Comparison of ENCODE assay signal across 20 cellular contexts in the genomic region with DNA sequence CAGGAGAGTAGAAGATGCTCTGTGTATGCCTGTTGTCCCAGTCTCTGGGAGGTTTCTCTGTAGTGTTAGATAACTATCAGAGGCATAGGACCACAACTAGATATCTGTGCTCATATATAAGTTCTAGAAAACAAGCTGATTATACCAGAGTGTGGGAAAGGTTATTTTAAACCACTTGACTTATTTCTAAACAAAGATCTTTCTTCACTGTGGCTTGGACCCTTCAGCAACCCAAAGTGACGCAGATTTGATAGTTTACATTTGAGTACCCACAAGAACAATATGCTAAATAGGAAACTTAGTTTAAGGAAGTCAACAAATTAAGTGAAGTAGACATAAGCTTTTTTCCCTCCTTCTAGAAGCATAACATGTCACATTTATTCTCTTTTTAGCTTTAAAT. TPM values are rescaled to one million over a fixed set of nuclear protein-coding genes. Genes with fewer than 3 reads are reported as not detected.
DNase-seq lines count a peak whose midpoint lies in the region; ATAC-seq and TF ChIP-seq lines count a peak whose summit lies in the region.
"Had no signal": no experiment of that assay in that cellular context is flagged by ENCODE, and none has a peak within 500 bp of the region (broad histone marks: within the 10 kb centered on the region; RNA-seq: fewer than 3 reads in every experiment).

No MANE protein-coding gene starts in this region.

- DNase-seq in H9 (no peak), IMR-90 (peak; percentile 3), NCI-H1092 (lab: John Stamatoyannopoulos, UW) (no peak), omental fat pad (ENCODE audit: low spot score) (no peak), NCI-H82 treated with DMSO at 0.1 percent for 48 hours (lab: John Stamatoyannopoulos, UW; ENCODE audit: unreplicated experiment) (no peak)
- DNase-seq: ACHN; BE2C; C1 segment of cervical spinal cord; CD4-positive, CD25-positive, alpha-beta regulatory T cell; CD8-positive, alpha-beta memory T cell; COR-L47; DMS 273 treated with DMSO at 0.1 percent for 48 hours; DMS53; DND-41; EL; GM23248; H7 had no signal

- peaks cover 3% of the 10 kb centered on the region for H3K79me1 ChIP-seq in H9 (ENCODE audit: insufficient read depth, low read depth, low read length, poor library complexity, severe bottlenecking)
- peaks cover 3 to 4% of the 10 kb centered on the region in 2 experiments; a peak in 2 of 4 replicates for H3K79me1 ChIP-seq in IMR-90 (ENCODE audit: low read depth in 1 of 2, low read length in 2 of 2)

- no peak overlapping the region for H2BK15ac ChIP-seq in H9 (ENCODE audit: low read depth, low read length)
- H2BK15ac ChIP-seq in IMR-90 (ENCODE audit: low read depth, low read length), result no peak overlapping the region

- H3K27ac ChIP-seq in H9 (ENCODE audit: insufficient read length, low read depth, low read length) (no peak overlapping the region), IMR-90 (ENCODE audit: insufficient read depth, low read length) (no peak overlapping the region)
- H3K27ac ChIP-seq: GM23248 had no signal

- intact Hi-C loops in IMR-90 (cut with micrococcal nuclease), result no loop called here

- H4K8ac ChIP-seq in H9 (replicated peaks; ENCODE audit: insufficient read length, low read depth, low read length), result no peak overlapping the region
- H4K8ac ChIP-seq in IMR-90 (ENCODE audit: low read depth in 2 of 2, low read length in 2 of 2), result no peak overlapping the region

- no peak for TF ChIP-seq RAD21 in IMR-90 (IDR thresholded peaks at IDR 0.05; ENCODE audit: low read length)

- no peak overlapping the region for H3K18ac ChIP-seq in H9 (ENCODE audit: insufficient read length, low read depth, low read length)
- H3K18ac ChIP-seq in IMR-90 (ENCODE audit: low read depth, low read length), result no peak overlapping the region

- CTCF ChIA-PET in IMR-90 (lab: Yijun Ruan, JAX), result interaction anchor here (0.8 kb wide), 1 partner anchor 13 kb away, joined by 3 read pairs; no protein-coding TSS in a partner anchor

- TF ChIP-seq CTCF in H9 (conservative IDR thresholded peaks at IDR 0.05), result no peak
- no peak for TF ChIP-seq CTCF in IMR-90 (conservative IDR thresholded peaks at IDR 0.05; ENCODE audit: low read depth, low read length)
- no peak for TF ChIP-seq CTCF in omental fat pad (IDR thresholded peaks at IDR 0.05)

- no peaks in the 10 kb centered on the region for H3K79me2 ChIP-seq in H9 (ENCODE audit: insufficient read depth, low read length)

- H3K4ac ChIP-seq in H9 (ENCODE audit: low read depth, low read length) (no peak overlapping the region), IMR-90 (ENCODE audit: low read depth, low read length) (no peak overlapping the region)

- H3K36me3 ChIP-seq in IMR-90 (ENCODE audit: control insufficient read depth, insufficient read depth, low read length) (peaks cover 4% of the 10 kb centered on the region), iPS-15b (ENCODE audit: control insufficient read depth, insufficient read depth, low read length) (no peaks in the 10 kb centered on the region)
- H3K36me3 ChIP-seq: BE2C had no signal

- no peak overlapping the region for H3K56ac ChIP-seq in H9 (ENCODE audit: insufficient read length, low read depth, low read length)
- no peak overlapping the region for H3K56ac ChIP-seq in IMR-90 (ENCODE audit: extremely low read depth, insufficient read depth, low read length)

- H3K4me3 Mint-ChIP-seq in H9, result no peak overlapping the region
- H3K4me3 Mint-ChIP-seq: CD4-positive, CD25-positive, alpha-beta regulatory T cell; CD8-positive, alpha-beta memory T cell had no signal

- H2BK5ac ChIP-seq in H9 (ENCODE audit: insufficient read length, low read length) (no peak overlapping the region), IMR-90 (ENCODE audit: low read depth, low read length, poor library complexity, severe bottlenecking) (no peak overlapping the region)

- H3K14ac ChIP-seq in H9 (ENCODE audit: insufficient read depth, low read length) (no peak overlapping the region), IMR-90 (replicated peaks; ENCODE audit: low read depth, low read length) (no peak overlapping the region)

- H3K4me3 ChIP-seq in IMR-90 (ENCODE audit: insufficient read depth, low read depth, low read length), result no peak overlapping the region
- H3K4me3 ChIP-seq in iPS-15b (ENCODE audit: low read depth, low read length), result no peak overlapping the region
- H3K4me3 ChIP-seq: GM12878, GM23248 had no signal

- H3K27me3 Mint-ChIP-seq in H9 (ENCODE audit: low read depth), result no peaks in the 10 kb centered on the region
- H3K27me3 Mint-ChIP-seq: CD4-positive, CD25-positive, alpha-beta regulatory T cell; CD8-positive, alpha-beta memory T cell had no signal

- ATAC-seq in IMR-90 (ENCODE audit: low read depth) (no peak), omental fat pad (ENCODE audit: low FRiP score) (no peak), GM18520 (IDR thresholded peaks at IDR 0.05; ENCODE audit: unreplicated experiment) (no peak)
- ATAC-seq: GM12878 had no signal

- H2BK12ac ChIP-seq in H9 (ENCODE audit: insufficient read length, low read depth, low read length), result no peak overlapping the region

- H3K23ac ChIP-seq in H9 (ENCODE audit: insufficient read length, low read depth, low read length) (no peak overlapping the region), IMR-90 (ENCODE audit: low read depth, low read length) (no peak overlapping the region)

- no peaks in the 10 kb centered on the region for H3K9me3 Mint-ChIP-seq in H9
- H3K9me3 Mint-ChIP-seq: CD4-positive, CD25-positive, alpha-beta regulatory T cell; CD8-positive, alpha-beta memory T cell had no signal

- peaks cover 0 to 22% (median 21%) of the 10 kb centered on the region in 3 experiments; a peak in 6 of 7 replicates for H3K36me3 Mint-ChIP-seq in H9 (ENCODE audit: insufficient read depth in 1 of 3, low read depth in 3 of 3)

- H3K27me3 ChIP-seq in H9 (ENCODE audit: insufficient read depth, low read length) (no peaks in the 10 kb centered on the region), IMR-90 (ENCODE audit: control insufficient read depth, insufficient read depth, low read length) (no peaks in the 10 kb centered on the region), iPS-15b (ENCODE audit: control insufficient read depth, insufficient read depth, low read length) (no peaks in the 10 kb centered on the region)
- H3K27me3 ChIP-seq: BE2C had no signal

- H2AK5ac ChIP-seq in H9 (ENCODE audit: insufficient read length, low read length) (no peak overlapping the region), IMR-90 (ENCODE audit: low read depth, low read length) (no peak overlapping the region)

- H3K9ac ChIP-seq in H9 (ENCODE audit: extremely low read depth, insufficient read length, low read length) (no peak overlapping the region), IMR-90 (ENCODE audit: low read depth, low read length) (no peak overlapping the region), iPS-15b (ENCODE audit: low read depth, low read length) (peak overlapping the region; percentile 6)
- H3K9ac ChIP-seq: GM23248 had no signal

- H3T11ph ChIP-seq in H9 (ENCODE audit: low read length), result no peak overlapping the region

- H3K27ac Mint-ChIP-seq in H9, result peak overlapping the region; percentile 0 to 81 (median 23); a peak in 4 of 7 replicates
- H3K27ac Mint-ChIP-seq: CD4-positive, CD25-positive, alpha-beta regulatory T cell had no signal

- TF ChIP-seq POLR2A in IMR-90 (IDR thresholded peaks at IDR 0.05; ENCODE audit: low read depth, low read length), result no peak

- H4K5ac ChIP-seq in H9 (ENCODE audit: insufficient read length, low read depth, low read length) (no peak overlapping the region), IMR-90 (ENCODE audit: low read depth, low read length) (no peak overlapping the region)

- H4K20me1 ChIP-seq in H9 (ENCODE audit: control insufficient read depth, insufficient read depth, insufficient read length) (no peaks in the 10 kb centered on the region), IMR-90 (ENCODE audit: insufficient read depth, low read length) (no peaks in the 10 kb centered on the region)

- H3K9me3 ChIP-seq in H9 (ENCODE audit: control insufficient read depth, low read depth, low read length) (no peaks in the 10 kb centered on the region), IMR-90 (ENCODE audit: control insufficient read depth, insufficient read depth, low read length) (no peaks in the 10 kb centered on the region), iPS-15b (ENCODE audit: control insufficient read depth, insufficient read depth, low read length) (no peaks in the 10 kb centered on the region)
- H3K9me3 ChIP-seq: BE2C had no signal

- dilution Hi-C loops in IMR-90 (cut with HindIII; ENCODE audit: low sequenced_read_pairs, unreplicated experiment), result no loop called here

- H3K4me2 ChIP-seq in H9 (ENCODE audit: insufficient read depth, insufficient read length, low read length) (no peak overlapping the region), IMR-90 (ENCODE audit: low read depth, low read length) (no peak overlapping the region)

- no TSS peak for BruUV-seq in IMR-90 (replicated peaks; lab: Mats Ljungman, UMichigan)

- POLR2A ChIA-PET in IMR-90 (lab: Charles Lee; ENCODE audit: unreplicated experiment), result no interaction called here

- no peak overlapping the region for H2BK20ac ChIP-seq in H9 (ENCODE audit: low read depth, low read length, poor library complexity, severe bottlenecking)
- H2BK20ac ChIP-seq in IMR-90 (ENCODE audit: low read depth, low read length), result no peak overlapping the region

- H2AFZ ChIP-seq in H9 (ENCODE audit: low read length) (no peak overlapping the region), IMR-90 (replicated peaks; ENCODE audit: low read length, poor library complexity) (no peak overlapping the region)
- H2AFZ ChIP-seq: GM23248 had no signal

- H4K91ac ChIP-seq in H9 (ENCODE audit: insufficient read length, low read depth, low read length) (no peak overlapping the region), IMR-90 (ENCODE audit: insufficient read depth, low read depth, low read length) (no peak overlapping the region)

- H3K4me1 Mint-ChIP-seq in H9, result peaks cover 29 to 30% of the 10 kb centered on the region in 2 experiments

- H2BK120ac ChIP-seq in H9 (ENCODE audit: low read depth, low read length, poor library complexity, severe bottlenecking) (no peak overlapping the region), IMR-90 (ENCODE audit: low read depth, low read length) (no peak overlapping the region)

- in situ Hi-C loops in IMR-90 (cut with MboI; ENCODE audit: low sequenced_read_pairs), result no loop called here

- H2AK9ac ChIP-seq in IMR-90 (replicated peaks; ENCODE audit: low read depth, low read length, poor library complexity), result no peak overlapping the region

- WGBS in H9 (ENCODE audit: extremely low coverage, insufficient read length, low lambda C conversion rate), result no CpG with 5 or more reads among the region's 1 CpG
- WGBS in IMR-90 (ENCODE audit: extremely low coverage in 2 of 2, insufficient read length in 1 of 2), 2 experiments, result no CpG with 5 or more reads among the region's 1 CpG

- no peaks in the 10 kb centered on the region; the same call in 1 of the 2 replicates for H3K9me1 ChIP-seq in IMR-90 (ENCODE audit: insufficient read depth, low read length)

- no peaks in the 10 kb centered on the region for H3K4me1 ChIP-seq in H9 (ENCODE audit: insufficient read depth, low read length)
- no peaks in the 10 kb centered on the region for H3K4me1 ChIP-seq in IMR-90 (ENCODE audit: control insufficient read depth, insufficient read depth, low read length)
- H3K4me1 ChIP-seq in iPS-15b (ENCODE audit: control insufficient read depth, insufficient read depth, low read length), result peaks cover 17% of the 10 kb centered on the region
- H3K4me1 ChIP-seq: BE2C had no signal

- H3K23me2 ChIP-seq in H9 (ENCODE audit: insufficient read length, low read depth, low read length, poor library complexity, severe bottlenecking), result no peaks in the 10 kb centered on the region

RNA-seq across cellular contexts. Expression of a gene that starts 41.3 kb away (rescaled TPM):
- 23.8 and 29.0 TPM in 2 replicates for total RNA-seq in H9 (2021)
- 16.7 and 19.5 TPM in 2 replicates for total RNA-seq in IMR-90 (2012; rRNA removed)
- polyA plus RNA-seq in IMR-90 (2012; rRNA removed), result 4.7 and 5.5 TPM in 2 replicates
- polyA plus RNA-seq in IMR-90 (2012; cell fraction: cytosol; rRNA removed), result 1.0 and 1.5 TPM in 2 replicates
- polyA plus RNA-seq in IMR-90 (2012; cell fraction: nucleus; rRNA removed; ENCODE audit: low replicate concordance), result 3.7 and 25.8 TPM in 2 replicates
- 10 to 100 TPM; 12.5 to 17.8 (median 15.8) TPM for total RNA-seq in omental fat pad
